ENCODE assay signal across 1 cellular context in the genomic region with DNA sequence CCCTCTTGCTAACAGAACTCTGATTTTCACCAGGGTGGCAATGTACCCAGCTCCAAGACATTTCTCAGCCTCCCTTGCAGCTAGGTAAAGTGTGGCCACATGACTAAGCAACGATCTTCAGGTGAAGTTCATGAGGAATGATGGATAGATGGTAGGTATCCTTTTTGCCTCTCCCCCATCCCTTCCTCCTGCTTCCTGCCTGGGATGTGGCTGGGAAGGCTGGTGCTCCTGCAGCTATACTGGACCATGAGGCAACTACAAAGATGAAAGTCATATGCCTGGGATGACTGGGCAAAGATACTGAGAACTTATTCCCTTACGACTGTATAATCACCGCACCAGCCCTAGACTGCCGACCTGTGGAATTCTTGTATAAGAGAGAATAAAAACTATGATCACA.
A peak's percentile ranks its signal among the peaks of the same experiment; 100 is the strongest.
TF ChIP-seq lines count a peak whose summit lies in the region.

No MANE protein-coding gene starts in this region.

TF ChIP-seq in K562, 482 proteins besides CTCF, POLR2A, EP300 and RAD21:
- peak; percentile 98 for TF ChIP-seq RBM25 (IDR thresholded peaks at IDR 0.05; ENCODE audit: low read depth, low read length, severe bottlenecking)
- no peak for TF ChIP-seq E2F3 (CRISPR knock-in tag; IDR thresholded peaks at IDR 0.05)
- 0 out of 4 replicates have a peak, but pooled peaks of 1 of the 2 experiments have one; percentile 32 for TF ChIP-seq RCOR1 (IDR thresholded peaks at IDR 0.05; ENCODE audit: borderline replicate concordance in 1 of 2, low read depth in 2 of 2, low read length in 2 of 2)
- TF ChIP-seq SMARCA5 (IDR thresholded peaks at IDR 0.05) = peak; percentile 70; the same call in 1 of the 2 replicates
- TF ChIP-seq DNMT1 (IDR thresholded peaks at IDR 0.05) = no peak
- no peak for TF ChIP-seq ZNF143 (CRISPR knock-in tag; IDR thresholded peaks at IDR 0.05)
- peak; percentile 86 for TF ChIP-seq HLTF (IDR thresholded peaks at IDR 0.05)
- TF ChIP-seq BDP1 (IDR thresholded peaks at IDR 0.05; ENCODE audit: insufficient read depth, insufficient read length) = no peak
- peak; percentile 50; the same call in 1 of the 2 replicates for TF ChIP-seq BCOR (IDR thresholded peaks at IDR 0.05)
- TF ChIP-seq KDM1A (IDR thresholded peaks at IDR 0.05) = 0 out of 4 replicates have a peak, but pooled peaks of 1 of the 2 experiments have one; percentile 12
- peak; percentile 82; the same call in 1 of the 2 replicates for TF ChIP-seq PTBP1 (IDR thresholded peaks at IDR 0.05; ENCODE audit: low read depth, low read length)
